27 cellular contexts compared by ENCODE assay signal in the genomic region with DNA sequence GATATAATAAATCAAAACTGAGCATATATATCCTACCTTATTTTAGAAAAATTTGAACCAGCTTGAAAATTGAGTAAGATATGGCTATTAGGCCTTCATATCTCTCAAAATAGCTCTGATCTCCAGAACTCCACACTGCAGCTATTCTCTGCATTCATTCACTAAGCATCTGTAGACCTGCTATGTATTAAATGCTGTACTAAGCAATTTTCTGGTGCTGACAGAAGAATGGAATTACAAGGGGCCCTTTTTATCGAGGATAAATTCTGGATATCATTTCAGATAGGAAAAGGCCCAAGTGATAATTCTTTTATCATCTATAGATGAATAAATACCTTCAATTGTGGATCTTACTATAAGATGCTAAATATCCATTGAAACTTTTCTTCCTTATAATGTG. TPM values are rescaled to one million over a fixed set of nuclear protein-coding genes. Genes with fewer than 3 reads are reported as not detected.
DNase-seq lines count a peak whose midpoint lies in the region; ATAC-seq, FAIRE-seq and TF ChIP-seq lines count a peak whose summit lies in the region.
"Had no signal": no experiment of that assay in that cellular context is flagged by ENCODE, and none has a peak within 500 bp of the region (broad histone marks: within the 10 kb centered on the region; RNA-seq: fewer than 3 reads in every experiment).

No MANE protein-coding gene starts in this region.

- peaks cover 27% of the 10 kb centered on the region for H3K36me3 ChIP-seq in CD4-positive, CD25-positive, alpha-beta regulatory T cell (ENCODE audit: control insufficient read depth, insufficient read depth, low read length)
- peaks cover 5% of the 10 kb centered on the region; the same call in 1 of the 2 replicates for H3K36me3 ChIP-seq in Loucy (ENCODE audit: insufficient read depth, low read length)
- H3K36me3 ChIP-seq in keratinocyte (ENCODE audit: control insufficient read depth in 2 of 2, extremely low read depth in 1 of 2, insufficient read depth in 2 of 2, low read length in 2 of 2) = peaks cover 0 to 1% of the 10 kb centered on the region in 2 experiments

- peaks cover 5% of the 10 kb centered on the region; the same call in 1 of the 2 replicates for H3F3A ChIP-seq in Loucy (ENCODE audit: low read depth)

- H3K27ac ChIP-seq in CD4-positive, CD25-positive, alpha-beta regulatory T cell (ENCODE audit: insufficient read depth, low read length, poor library complexity, severe bottlenecking) = peak overlapping the region; percentile 99
- H3K27ac ChIP-seq in keratinocyte (ENCODE audit: control insufficient read depth, insufficient read depth, low read length) = no peak overlapping the region

- H4K20me1 ChIP-seq in Loucy (ENCODE audit: insufficient read depth, low read length, poor library complexity, severe bottlenecking) = peaks cover 14% of the 10 kb centered on the region
- no peaks in the 10 kb centered on the region for H4K20me1 ChIP-seq in keratinocyte (ENCODE audit: control insufficient read depth, extremely low read depth, insufficient read depth, low read length)

- peak overlapping the region; percentile 86 for H3K9ac ChIP-seq in Loucy (ENCODE audit: low read depth, low read length, poor library complexity, severe bottlenecking)
- H3K9ac ChIP-seq in keratinocyte (ENCODE audit: control insufficient read depth, extremely low read depth, insufficient read depth, low read length) = no peak overlapping the region

- TF ChIP-seq CTCF in Loucy (conservative IDR thresholded peaks at IDR 0.05; ENCODE audit: low read length) (no peak), keratinocyte (optimal IDR thresholded peaks at IDR 0.05 in 1 of 3, IDR thresholded peaks at IDR 0.05 in 1 of 3, conservative IDR thresholded peaks at IDR 0.05 in 1 of 3; ENCODE audit: extremely low read depth in 1 of 3, insufficient read depth in 2 of 3, low read length in 3 of 3) (no peak)

- no peaks in the 10 kb centered on the region for H3K27me3 ChIP-seq in CD4-positive, CD25-positive, alpha-beta regulatory T cell (ENCODE audit: control insufficient read depth, insufficient read depth, low read length)
- H3K27me3 ChIP-seq in Loucy (ENCODE audit: insufficient read depth, low read length, poor library complexity, severe bottlenecking) = no peaks in the 10 kb centered on the region
- no peaks in the 10 kb centered on the region for H3K27me3 ChIP-seq in keratinocyte (ENCODE audit: control insufficient read depth, extremely low read depth, insufficient read depth, low read length)
- H3K27me3 ChIP-seq: gastroesophageal sphincter, transverse colon had no signal

- peak overlapping the region; percentile 82 to 100 (median 99) for H3K27ac Mint-ChIP-seq in CD4-positive, CD25-positive, alpha-beta regulatory T cell
- no peak overlapping the region for H3K27ac Mint-ChIP-seq in stimulated activated effector memory CD8-positive, alpha-beta T cell treated with anti-CD3 and anti-CD28 coated beads, Interleukin-12 subunit alpha, Interleukin-12 subunit beta, amount 100 ng/mL, for 72 hours
- H3K27ac Mint-ChIP-seq: natural killer cell had no signal

- FAIRE-seq in keratinocyte (lab: Jason Lieb, UNC) = no peak
- FAIRE-seq: D721Med had no signal

- H3K4me2 ChIP-seq in Loucy (ENCODE audit: low read depth, low read length, poor library complexity, severe bottlenecking) (peak overlapping the region; percentile 92), keratinocyte (ENCODE audit: control insufficient read depth, extremely low read depth, insufficient read depth, low read depth, low read length) (peak overlapping the region; percentile 93)

- peaks cover 2% of the 10 kb centered on the region for H3K9me1 ChIP-seq in keratinocyte (ENCODE audit: control insufficient read depth, extremely low read depth, insufficient read depth, low read length)

- no peaks in the 10 kb centered on the region for H3K9me2 ChIP-seq in Loucy (replicated peaks; ENCODE audit: low read depth, low read length)

- H3K4me3 Mint-ChIP-seq in CD4-positive, CD25-positive, alpha-beta regulatory T cell = peak overlapping the region in 2 of 4 donors; percentile 6 to 97
- H3K4me3 Mint-ChIP-seq in stimulated activated effector memory CD8-positive, alpha-beta T cell treated with anti-CD3 and anti-CD28 coated beads, Interleukin-12 subunit alpha, Interleukin-12 subunit beta, amount 100 ng/mL, for 72 hours = no peak overlapping the region
- H3K4me3 Mint-ChIP-seq: natural killer cell; T-helper 1 cell treated with Interleukin-12 subunit alpha and Interleukin-12 subunit beta and Interleukin-4 antibody, amounts not matched to agents 30 μg/mL and 1 μg/mL, for 36 hours had no signal

- no peak for DNase-seq in CD4-positive, CD25-positive, alpha-beta regulatory T cell
- DNase-seq in keratinocyte (ENCODE audit: low read depth, low spot score) = no peak
- DNase-seq in effector CD4-positive, alpha-beta T cell = no peak
- DNase-seq in stimulated activated effector memory CD8-positive, alpha-beta T cell treated with anti-CD3 and anti-CD28 coated beads, Interleukin-12 subunit alpha, Interleukin-12 subunit beta, amount 100 ng/mL, for 72 hours (ENCODE audit: low spot score in 2 of 2) = no peak
- DNase-seq in stimulated activated CD4-positive, alpha-beta T cell treated with anti-CD3 and anti-CD28 coated beads, Interleukin-1b, Interleukin-23, amount 100 ng/mL, for 48 hours = no peak
- DNase-seq: activated CD4-positive, alpha-beta T cell treated with anti-CD3 and anti-CD28 coated beads, Interleukin-2, amount 50 U/mL, for 1 hour; activated CD8-positive, alpha-beta memory T cell treated with anti-CD3 and anti-CD28 coated beads, Interleukin-2, amount 50 U/mL, for 48 hours; activated gamma-delta T cell; AML-193; aorta; central memory CD4-positive, alpha-beta T cell; KG1; mammary epithelial cell; natural killer cell; NCI-H1092 treated with DMSO at 0.1 percent for 48 hours; NCI-H2081 treated with DMSO at 0.1 percent for 48 hours; NCI-H510A; posterior cingulate gyrus; Right ventricle myocardium superior; stimulated activated CD4-positive, alpha-beta T cell treated with anti-CD3 and anti-CD28 coated beads, Interleukin-2, amount 100 ng/mL, for 24 hours; stimulated activated naive CD8-positive, alpha-beta T cell treated with anti-CD3 and anti-CD28 coated beads, Interleukin-15, Interleukin-2, amounts not matched to agents 100 U/mL and 50 U/mL, for 24 hours; transverse colon had no signal

- H3K4me1 ChIP-seq in CD4-positive, CD25-positive, alpha-beta regulatory T cell (ENCODE audit: control insufficient read depth, insufficient read depth, low read length, poor library complexity, severe bottlenecking) = peaks cover 51% of the 10 kb centered on the region
- H3K4me1 ChIP-seq in Loucy (ENCODE audit: insufficient read depth, low read length, poor library complexity, severe bottlenecking) (peaks cover 41% of the 10 kb centered on the region), keratinocyte (ENCODE audit: control insufficient read depth, extremely low read depth, insufficient read depth, low read length) (peaks cover 23% of the 10 kb centered on the region)

- no peaks in the 10 kb centered on the region for H3K27me3 Mint-ChIP-seq in CD4-positive, CD25-positive, alpha-beta regulatory T cell

- H3K36me3 Mint-ChIP-seq in CD4-positive, CD25-positive, alpha-beta regulatory T cell = peaks cover 31% of the 10 kb centered on the region
- peaks cover 52% of the 10 kb centered on the region for H3K36me3 Mint-ChIP-seq in stimulated activated effector memory CD8-positive, alpha-beta T cell treated with anti-CD3 and anti-CD28 coated beads, Interleukin-12 subunit alpha, Interleukin-12 subunit beta, amount 100 ng/mL, for 72 hours
- H3K36me3 Mint-ChIP-seq: natural killer cell had no signal

- peak overlapping the region; percentile 100 for H3K4me3 ChIP-seq in CD4-positive, CD25-positive, alpha-beta regulatory T cell (ENCODE audit: low read depth, low read length)
- H3K4me3 ChIP-seq in Loucy (ENCODE audit: low read length, poor library complexity, severe bottlenecking) = peak overlapping the region; percentile 87
- no peak overlapping the region for H3K4me3 ChIP-seq in keratinocyte (ENCODE audit: control insufficient read depth in 2 of 3, extremely low read depth in 1 of 3, insufficient read depth in 2 of 3, low read depth in 1 of 3, low read length in 3 of 3)
- H3K4me3 ChIP-seq: gastroesophageal sphincter had no signal

- H3K79me2 ChIP-seq in Loucy (ENCODE audit: insufficient read depth, low read length) = peaks cover 47% of the 10 kb centered on the region
- peaks cover 29% of the 10 kb centered on the region for H3K79me2 ChIP-seq in keratinocyte (ENCODE audit: control insufficient read depth, insufficient read depth, low read length)

- no peaks in the 10 kb centered on the region for H3K9me3 ChIP-seq in CD4-positive, CD25-positive, alpha-beta regulatory T cell (ENCODE audit: control insufficient read depth in 2 of 2, low read length in 2 of 2)
- H3K9me3 ChIP-seq in Loucy (ENCODE audit: insufficient read depth, low read depth, low read length) (no peaks in the 10 kb centered on the region), keratinocyte (ENCODE audit: control insufficient read depth, low read depth, low read length) (no peaks in the 10 kb centered on the region)
- H3K9me3 ChIP-seq: gastroesophageal sphincter, transverse colon had no signal

- dilution Hi-C loops in keratinocyte (cut with MboI; ENCODE audit: extremely low pct_ligation_motif_present, low sequenced_read_pairs) = no loop called here

- no peaks in the 10 kb centered on the region for H3K9me3 Mint-ChIP-seq in CD4-positive, CD25-positive, alpha-beta regulatory T cell
- H3K9me3 Mint-ChIP-seq in stimulated activated effector memory CD8-positive, alpha-beta T cell treated with anti-CD3 and anti-CD28 coated beads, Interleukin-12 subunit alpha, Interleukin-12 subunit beta, amount 100 ng/mL, for 72 hours = no peaks in the 10 kb centered on the region
- H3K9me3 Mint-ChIP-seq: natural killer cell; T-helper 1 cell treated with Interleukin-12 subunit alpha and Interleukin-12 subunit beta and Interleukin-4 antibody, amounts not matched to agents 30 μg/mL and 1 μg/mL, for 36 hours had no signal

- no peak for ATAC-seq in CD4-positive, CD25-positive, alpha-beta regulatory T cell (ENCODE audit: low read depth in 2 of 2)
- ATAC-seq in stimulated activated effector memory CD8-positive, alpha-beta T cell treated with anti-CD3 and anti-CD28 coated beads, Interleukin-12 subunit alpha, Interleukin-12 subunit beta, amount 100 ng/mL, for 72 hours = no peak
- ATAC-seq: esophagus mucosa; gastroesophageal sphincter; natural killer cell; stimulated activated naive CD8-positive, alpha-beta T cell treated with anti-CD3 and anti-CD28 coated beads, Interleukin-15, Interleukin-2, amounts not matched to agents 100 U/mL and 50 U/mL, for 24 hours had no signal

- H2AFZ ChIP-seq in Loucy (ENCODE audit: low read length) (no peak overlapping the region), keratinocyte (ENCODE audit: control insufficient read depth, low read length) (no peak overlapping the region)

- peaks cover 27 to 61% (median 37%) of the 10 kb centered on the region in 4 donors for H3K4me1 Mint-ChIP-seq in CD4-positive, CD25-positive, alpha-beta regulatory T cell
- peaks cover 18% of the 10 kb centered on the region for H3K4me1 Mint-ChIP-seq in stimulated activated effector memory CD8-positive, alpha-beta T cell treated with anti-CD3 and anti-CD28 coated beads, Interleukin-12 subunit alpha, Interleukin-12 subunit beta, amount 100 ng/mL, for 72 hours

RNA-seq across cellular contexts. Expression of a gene that starts 1.9 kb away (rescaled TPM):
- 29.1 TPM for total RNA-seq in CD4-positive, CD25-positive, alpha-beta regulatory T cell
- polyA plus RNA-seq in CD4-positive, CD25-positive, alpha-beta regulatory T cell = 10 to 100 TPM; 15.7 to 21.3 (median 19.0) TPM
- 6.4 to 11.9 TPM (median 9.4 TPM) in 3 replicates for polyA plus RNA-seq in keratinocyte
- 7.8 TPM for polyA plus RNA-seq in keratinocyte (2011; ENCODE audit: low read depth)
- 6.8 and 12.6 TPM in 2 replicates for polyA plus RNA-seq in keratinocyte (2011; cell fraction: cytosol; rRNA removed)
- 12.5 and 13.6 TPM in 2 replicates for polyA plus RNA-seq in keratinocyte (2011; cell fraction: nucleus; rRNA removed)
- polyA plus RNA-seq in keratinocyte (2012; ENCODE audit: low replicate concordance) = 6.2 and 8.5 TPM in 2 replicates
- polyA minus RNA-seq in keratinocyte = 0.52 to 10.3 TPM (median 3.8 TPM) in 3 replicates
- 4.4 TPM for polyA minus RNA-seq in keratinocyte (2011; cell fraction: cytosol; rRNA and poly(A)+ RNA removed)
- polyA minus RNA-seq in keratinocyte (2011; cell fraction: nucleus; rRNA and poly(A)+ RNA removed) = 4.3 and 12.3 TPM in 2 replicates

RNA-seq across cellular contexts. Expression of a gene that starts 1.9 kb away (rescaled TPM):
- total RNA-seq in CD4-positive, CD25-positive, alpha-beta regulatory T cell = 45.4 TPM
- 10 to 100 TPM; 38.0 to 47.9 (median 43.5) TPM for polyA plus RNA-seq in CD4-positive, CD25-positive, alpha-beta regulatory T cell
- 16.7 to 29.0 TPM (median 28.1 TPM) in 3 replicates for polyA plus RNA-seq in keratinocyte
- polyA plus RNA-seq in keratinocyte (2011; ENCODE audit: low read depth) = 32.9 TPM
- polyA plus RNA-seq in keratinocyte (2011; cell fraction: cytosol; rRNA removed) = 14.5 and 26.2 TPM in 2 replicates
- polyA plus RNA-seq in keratinocyte (2011; cell fraction: nucleus; rRNA removed) = 19.9 and 32.5 TPM in 2 replicates
- 25.7 TPM in 2 replicates for polyA plus RNA-seq in keratinocyte (2012; ENCODE audit: low replicate concordance)
- polyA minus RNA-seq in keratinocyte = 5.8 to 30.7 TPM (median 8.1 TPM) in 3 replicates
- 9.2 TPM for polyA minus RNA-seq in keratinocyte (2011; cell fraction: cytosol; rRNA and poly(A)+ RNA removed)
- 10.9 and 22.3 TPM in 2 replicates for polyA minus RNA-seq in keratinocyte (2011; cell fraction: nucleus; rRNA and poly(A)+ RNA removed)

RNA-seq across cellular contexts. Expression of a gene that starts 39.7 kb away (rescaled TPM):
- not detected for total RNA-seq in CD4-positive, CD25-positive, alpha-beta regulatory T cell
- not detected for polyA plus RNA-seq in CD4-positive, CD25-positive, alpha-beta regulatory T cell
- 0.45 to 0.94 TPM (median 0.59 TPM) in 3 replicates for polyA plus RNA-seq in keratinocyte
- not detected for polyA plus RNA-seq in keratinocyte (2011; ENCODE audit: low read depth)
- 0.73 and 1.0 TPM in 2 replicates for polyA plus RNA-seq in keratinocyte (2011; cell fraction: cytosol; rRNA removed)
- polyA plus RNA-seq in keratinocyte (2011; cell fraction: nucleus; rRNA removed) = 0.48 and 0.65 TPM in 2 replicates
- 1.4 TPM in 1 of 2 replicates, not detected in the other for polyA plus RNA-seq in keratinocyte (2012; ENCODE audit: low replicate concordance)
- polyA minus RNA-seq in keratinocyte = 0.13 to 0.23 TPM in 2 of 3 replicates, not detected in the other
- polyA minus RNA-seq in keratinocyte (2011; cell fraction: cytosol; rRNA and poly(A)+ RNA removed) = not detected
- polyA minus RNA-seq in keratinocyte (2011; cell fraction: nucleus; rRNA and poly(A)+ RNA removed) = 0.32 and 0.54 TPM in 2 replicates
- total RNA-seq: aorta, gastroesophageal sphincter, mammary epithelial cell, natural killer cell, Right ventricle myocardium superior, transverse colon had no signal
- polyA plus RNA-seq: aorta had no signal

Comparison
In these comparisons a context has a peak if more than half of its experiments do, and no peak if none do; other contexts are left out.
1. H3K4me3 ChIP-seq: peak in CD4-positive, CD25-positive, alpha-beta regulatory T cell (single experiment) and Loucy (single experiment); none in keratinocyte (0 of 3).